ENCODE assay signal across 8 cellular contexts in genomic region chr6:106546322-106547052, GRCh38.
DNase-seq lines count a peak whose midpoint lies in the region; ATAC-seq, FAIRE-seq and TF ChIP-seq lines count a peak whose summit lies in the region.

No MANE protein-coding gene starts in this region.

- CTCF ChIA-PET in A673 (lab: Charles Lee): interaction anchor here (0.6 kb wide), 1 partner anchor 25 kb away, joined by 5 read pairs; no protein-coding TSS in a partner anchor
- CTCF ChIA-PET in activated CD4-positive, alpha-beta memory T cell treated with anti-CD3 and anti-CD28 coated beads, Interleukin-2, amount 10 ng/mL, durations not matched to agents 7 days and 5 days (lab: Charles Lee): interaction anchor here (1.0 to 1.3 kb wide), 2 partner anchors 10 to 33 kb away, joined by 3 read pairs; no protein-coding TSS in a partner anchor

- intact Hi-C loops in A673 (cut with micrococcal nuclease; ENCODE audit: unreplicated experiment): no loop called here

- DNase-seq in A673 (ENCODE audit: low spot score) (peak; percentile 31), HCEC 1CT (peak; percentile 81), keratinocyte (ENCODE audit: low read depth, low spot score) (peak; percentile 66), NOMO-1 treated with DMSO at 0.1 percent for 48 hours (lab: John Stamatoyannopoulos, UW; ENCODE audit: unreplicated experiment) (no peak)
- no peak for DNase-seq in activated CD4-positive, alpha-beta memory T cell treated with anti-CD3 and anti-CD28 coated beads, Interleukin-2, amount 10 ng/mL, durations not matched to agents 7 days and 5 days

- no peak overlapping the region for H2AFZ ChIP-seq in keratinocyte (ENCODE audit: control insufficient read depth, low read length)

- peak overlapping the region; percentile 58 for H3K4me2 ChIP-seq in keratinocyte (ENCODE audit: control insufficient read depth, extremely low read depth, insufficient read depth, low read depth, low read length)

- no peak for ATAC-seq in HG03025 (IDR thresholded peaks at IDR 0.05; ENCODE audit: low FRiP score, unreplicated experiment)
- no peak for ATAC-seq in HG03432 (IDR thresholded peaks at IDR 0.05; ENCODE audit: unreplicated experiment)
- ATAC-seq in GM21529 (IDR thresholded peaks at IDR 0.05; ENCODE audit: unreplicated experiment): no peak

- H3K79me2 ChIP-seq in keratinocyte (ENCODE audit: control insufficient read depth, insufficient read depth, low read length): peaks cover 16% of the 10 kb centered on the region

- no peak overlapping the region for H3K4me3 Mint-ChIP-seq in activated CD4-positive, alpha-beta memory T cell treated with anti-CD3 and anti-CD28 coated beads, Interleukin-2, amount 10 ng/mL, durations not matched to agents 7 days and 5 days

- peak overlapping the region; percentile 44 for H3K27ac Mint-ChIP-seq in activated CD4-positive, alpha-beta memory T cell treated with anti-CD3 and anti-CD28 coated beads, Interleukin-2, amount 10 ng/mL, durations not matched to agents 7 days and 5 days

- peaks cover 27% of the 10 kb centered on the region for H3K4me1 ChIP-seq in A673 (ENCODE audit: insufficient read depth, low read length, poor library complexity, severe bottlenecking)
- peaks cover 33% of the 10 kb centered on the region for H3K4me1 ChIP-seq in keratinocyte (ENCODE audit: control insufficient read depth, extremely low read depth, insufficient read depth, low read length)

- H3K27ac ChIP-seq in A673 (ENCODE audit: low read depth, low read length, poor library complexity, severe bottlenecking) (peak overlapping the region; percentile 71), keratinocyte (ENCODE audit: control insufficient read depth, insufficient read depth, low read length) (peak overlapping the region; percentile 94)

- H3K9me3 ChIP-seq in A673 (ENCODE audit: low read depth, low read length, poor library complexity, severe bottlenecking) (no peaks in the 10 kb centered on the region), keratinocyte (ENCODE audit: control insufficient read depth, low read depth, low read length) (no peaks in the 10 kb centered on the region)

- H4K20me1 ChIP-seq in keratinocyte (ENCODE audit: control insufficient read depth, extremely low read depth, insufficient read depth, low read length): no peaks in the 10 kb centered on the region

- peaks cover 3% of the 10 kb centered on the region for H3K9me3 Mint-ChIP-seq in activated CD4-positive, alpha-beta memory T cell treated with anti-CD3 and anti-CD28 coated beads, Interleukin-2, amount 10 ng/mL, durations not matched to agents 7 days and 5 days

- peaks cover 79% of the 10 kb centered on the region for H3K36me3 Mint-ChIP-seq in activated CD4-positive, alpha-beta memory T cell treated with anti-CD3 and anti-CD28 coated beads, Interleukin-2, amount 10 ng/mL, durations not matched to agents 7 days and 5 days (ENCODE audit: low read depth)

- BruUV-seq in A673 (replicated peaks; lab: Mats Ljungman, UMichigan): no TSS peak

- FAIRE-seq in keratinocyte (lab: Jason Lieb, UNC): peak; percentile 90

- no peak for TF ChIP-seq CTCF in A673 (conservative IDR thresholded peaks at IDR 0.05; ENCODE audit: low read depth, low read length)
- TF ChIP-seq CTCF in keratinocyte (optimal IDR thresholded peaks at IDR 0.05 in 1 of 3, IDR thresholded peaks at IDR 0.05 in 1 of 3, conservative IDR thresholded peaks at IDR 0.05 in 1 of 3; ENCODE audit: extremely low read depth in 1 of 3, insufficient read depth in 2 of 3, low read length in 3 of 3): no peak

- H3K36me3 ChIP-seq in A673 (ENCODE audit: insufficient read depth, low read length, poor library complexity, severe bottlenecking) (no peaks in the 10 kb centered on the region), keratinocyte (ENCODE audit: control insufficient read depth in 2 of 2, extremely low read depth in 1 of 2, insufficient read depth in 2 of 2, low read length in 2 of 2) (peaks cover 19 to 44% of the 10 kb centered on the region in 2 experiments)

- H3K27me3 ChIP-seq in A673 (replicated peaks; ENCODE audit: insufficient read depth, low read depth, low read length, poor library complexity): no peaks in the 10 kb centered on the region
- no peaks in the 10 kb centered on the region for H3K27me3 ChIP-seq in keratinocyte (ENCODE audit: control insufficient read depth, extremely low read depth, insufficient read depth, low read length)

- peaks cover 26% of the 10 kb centered on the region for H3K4me1 Mint-ChIP-seq in activated CD4-positive, alpha-beta memory T cell treated with anti-CD3 and anti-CD28 coated beads, Interleukin-2, amount 10 ng/mL, durations not matched to agents 7 days and 5 days

- H3K9ac ChIP-seq in keratinocyte (ENCODE audit: control insufficient read depth, extremely low read depth, insufficient read depth, low read length): peak overlapping the region; percentile 57

- POLR2A ChIA-PET in A673 (lab: Charles Lee; ENCODE audit: low non-redundant PET): no interaction called here
- POLR2A ChIA-PET in activated CD4-positive, alpha-beta memory T cell treated with anti-CD3 and anti-CD28 coated beads, Interleukin-2, amount 10 ng/mL, durations not matched to agents 7 days and 5 days (lab: Charles Lee): interaction anchor here (0.6 to 2.3 kb wide), 3 partner anchors 12 to 34 kb away, joined by 3 to 13 read pairs (median 5); no protein-coding TSS in a partner anchor

- dilution Hi-C loops in keratinocyte (cut with MboI; ENCODE audit: extremely low pct_ligation_motif_present, low sequenced_read_pairs): no loop called here

- H3K9me1 ChIP-seq in keratinocyte (ENCODE audit: control insufficient read depth, extremely low read depth, insufficient read depth, low read length): no peaks in the 10 kb centered on the region

- H3K27me3 Mint-ChIP-seq in activated CD4-positive, alpha-beta memory T cell treated with anti-CD3 and anti-CD28 coated beads, Interleukin-2, amount 10 ng/mL, durations not matched to agents 7 days and 5 days: no peaks in the 10 kb centered on the region

- H3K4me3 ChIP-seq in A673 (ENCODE audit: low read depth, low read length, poor library complexity, severe bottlenecking) (no peak overlapping the region), keratinocyte (ENCODE audit: control insufficient read depth in 2 of 3, extremely low read depth in 1 of 3, insufficient read depth in 2 of 3, low read depth in 1 of 3, low read length in 3 of 3) (peak overlapping the region in 2 of 3 experiments; percentile 15)

Comparison
In these comparisons a context has a peak if more than half of its experiments do, and no peak if none do; other contexts are left out.
1. DNase-seq: peak in A673 (single experiment), HCEC 1CT (single experiment) and keratinocyte (single experiment); none in activated CD4-positive, alpha-beta memory T cell treated with anti-CD3 and anti-CD28 coated beads, Interleukin-2, amount 10 ng/mL, durations not matched to agents 7 days and 5 days (single experiment) and NOMO-1 treated with DMSO at 0.1 percent for 48 hours (single experiment).